Comparison of ENCODE assay signal across 8 cellular contexts in genomic region chr16:31094088-31094423, GRCh38. TPM values are rescaled to one million over a fixed set of nuclear protein-coding genes. Genes with fewer than 3 reads are reported as not detected.
DNase-seq lines count a peak whose midpoint lies in the region; ATAC-seq and TF ChIP-seq lines count a peak whose summit lies in the region.

No MANE protein-coding gene starts in this region.

- TSS peak; percentile 59 for BruUV-seq in HCT116 (replicated peaks; lab: Mats Ljungman, UMichigan)

- no peaks in the 10 kb centered on the region for H3K27me3 Mint-ChIP-seq in activated T-helper 1 cell treated with anti-CD3 and anti-CD28 coated beads, Interleukin-12 subunit alpha, Interleukin-12 subunit beta, Interleukin-2, Interleukin-4 antibody, amounts not matched to agents 30 ng/mL and 10 ng/mL and 1 ng/mL, durations not matched to agents 14 hours and 24 hours and 36 hours (ENCODE audit: insufficient read depth)

- H3K9me3 Mint-ChIP-seq in activated T-helper 1 cell treated with anti-CD3 and anti-CD28 coated beads, Interleukin-12 subunit alpha, Interleukin-12 subunit beta, Interleukin-2, Interleukin-4 antibody, amounts not matched to agents 30 ng/mL and 10 ng/mL and 1 ng/mL, durations not matched to agents 14 hours and 24 hours and 36 hours, result no peaks in the 10 kb centered on the region

- intact Hi-C loops in HCT116 (cut with micrococcal nuclease), result loop anchor here (1.0 to 10.0 kb wide), 4 partner anchors 21 to 139 kb away; partner anchors contain the start of gene SETD1A
- intact Hi-C loops in activated T-helper 1 cell treated with anti-CD3 and anti-CD28 coated beads, Interleukin-12 subunit alpha, Interleukin-12 subunit beta, Interleukin-2, Interleukin-4 antibody, amounts not matched to agents 30 ng/mL and 10 ng/mL and 1 ng/mL, durations not matched to agents 14 hours and 24 hours and 36 hours (cut with micrococcal nuclease), result loop anchor here (1.0 to 5.0 kb wide), 9 partner anchors 15 to 348 kb away; partner anchors contain the start of genes BCKDK, FBXL19, KAT8 and SETD1A

- H3K4me1 Mint-ChIP-seq in activated T-helper 1 cell treated with anti-CD3 and anti-CD28 coated beads, Interleukin-12 subunit alpha, Interleukin-12 subunit beta, Interleukin-2, Interleukin-4 antibody, amounts not matched to agents 30 ng/mL and 10 ng/mL and 1 ng/mL, durations not matched to agents 14 hours and 24 hours and 36 hours (ENCODE audit: low read depth), result peaks cover 27% of the 10 kb centered on the region

- no peaks in the 10 kb centered on the region for H4K20me1 ChIP-seq in HCT116 (ENCODE audit: insufficient read depth)

- H3K4me3 Mint-ChIP-seq in activated T-helper 1 cell treated with anti-CD3 and anti-CD28 coated beads, Interleukin-12 subunit alpha, Interleukin-12 subunit beta, Interleukin-2, Interleukin-4 antibody, amounts not matched to agents 30 ng/mL and 10 ng/mL and 1 ng/mL, durations not matched to agents 14 hours and 24 hours and 36 hours, result peak overlapping the region; percentile 95

- TF ChIP-seq CTCF in AG04449 (IDR thresholded peaks at IDR 0.05; ENCODE audit: insufficient read depth, low read length, missing control alignments), result no peak
- no peak for TF ChIP-seq CTCF in HCT116 (IDR thresholded peaks at IDR 0.05 in 2 of 3, conservative IDR thresholded peaks at IDR 0.05 in 1 of 3; ENCODE audit: borderline replicate concordance in 1 of 3, insufficient read depth in 1 of 3, low read depth in 2 of 3, low read length in 2 of 3)
- TF ChIP-seq CTCF in right atrium auricular region (IDR thresholded peaks at IDR 0.05), result no peak
- no peak for TF ChIP-seq CTCF in GM13976 (IDR thresholded peaks at IDR 0.05; ENCODE audit: borderline replicate concordance, control extremely low read depth, extremely low read depth, insufficient read depth, missing control alignments)

- H3K4me2 ChIP-seq in HCT116 (ENCODE audit: low read length) (peak overlapping the region; percentile 99), skeletal muscle satellite cell (ENCODE audit: low read length) (peak overlapping the region; percentile 93)

- no peak overlapping the region for H2AFZ ChIP-seq in HCT116 (ENCODE audit: low read depth, low read length, poor library complexity, severe bottlenecking)

- ATAC-seq in HCT116, result peak; percentile 12

- no peaks in the 10 kb centered on the region for H3K9me2 ChIP-seq in HCT116 (ENCODE audit: insufficient read depth)

- H3K27ac ChIP-seq in HCT116 (ENCODE audit: low read depth, low read length) (peak overlapping the region; percentile 85), right atrium auricular region (peak overlapping the region; percentile 85 to 86)

- peaks cover 36% of the 10 kb centered on the region for H3K79me2 ChIP-seq in HCT116 (ENCODE audit: insufficient read depth, low read length)

- RAD21 ChIA-PET in HCT116 (lab: Charles Lee; ENCODE audit: low non-redundant PET in 1 of 2, low total read pairs in 2 of 2, uncharacterized antibody in 2 of 2, unreplicated experiment in 2 of 2), result interaction anchor here in 1 of 2 experiments (1.2 kb wide), 1 partner anchor 108 kb away, joined by 5 read pairs; the partner anchor contains the start of gene HSD3B7

- H3K4me3 ChIP-seq in AG04449 (ENCODE audit: low read depth, low read length) (peak overlapping the region; percentile 95), HCT116 (replicated peaks in 1 of 2; ENCODE audit: low read depth in 1 of 2, low read length in 2 of 2) (peak overlapping the region; percentile 88 to 98), right atrium auricular region (peak overlapping the region; percentile 63 to 88), skeletal muscle satellite cell (ENCODE audit: low read length) (peak overlapping the region; percentile 93)

- H3K27ac Mint-ChIP-seq in activated T-helper 1 cell treated with anti-CD3 and anti-CD28 coated beads, Interleukin-12 subunit alpha, Interleukin-12 subunit beta, Interleukin-2, Interleukin-4 antibody, amounts not matched to agents 30 ng/mL and 10 ng/mL and 1 ng/mL, durations not matched to agents 14 hours and 24 hours and 36 hours, result peak overlapping the region; percentile 82

- CTCF ChIA-PET in AG04449 (lab: Yijun Ruan, JAX) (interaction anchor here (1.3 to 14.7 kb wide), 6 partner anchors 8 to 141 kb away, joined by 3 to 141 read pairs (median 8); partner anchors contain the start of genes HSD3B7, ZNF646 and ZNF668), HCT116 (lab: Charles Lee) (no interaction called here)

- POLR2A ChIA-PET in AG04449 (lab: Yijun Ruan, JAX), result interaction anchor here (1.2 kb wide), 2 partner anchors 24 to 86 kb away, joined by 4 to 6 read pairs; partner anchors contain the start of genes FUS and KAT8
- POLR2A ChIA-PET in HCT116 (lab: Charles Lee), result interaction anchor here (1.0 to 4.7 kb wide), 3 partner anchors 23 to 41 kb away, joined by 3 to 17 read pairs (median 8); partner anchors contain the start of gene KAT8

- in situ Hi-C loops in GM13976 (cut with MboI; ENCODE audit: low sequenced_read_pairs, unreplicated experiment), result no loop called here

- H3K9me3 ChIP-seq in HCT116 (ENCODE audit: control insufficient read depth in 1 of 2, insufficient read depth in 1 of 2, low read depth in 1 of 2, low read length in 2 of 2) (no peaks in the 10 kb centered on the region), right atrium auricular region (no peaks in the 10 kb centered on the region), skeletal muscle satellite cell (replicated peaks; ENCODE audit: low read length) (no peaks in the 10 kb centered on the region)

- peaks cover 5% of the 10 kb centered on the region for H3K36me3 Mint-ChIP-seq in activated T-helper 1 cell treated with anti-CD3 and anti-CD28 coated beads, Interleukin-12 subunit alpha, Interleukin-12 subunit beta, Interleukin-2, Interleukin-4 antibody, amounts not matched to agents 30 ng/mL and 10 ng/mL and 1 ng/mL, durations not matched to agents 14 hours and 24 hours and 36 hours (ENCODE audit: low read depth)

- TF ChIP-seq POLR2A in HCT116 (IDR thresholded peaks at IDR 0.05; ENCODE audit: borderline replicate concordance, extremely low read depth, insufficient read depth, insufficient read length), result no peak

- TF ChIP-seq RAD21 in HCT116 (IDR thresholded peaks at IDR 0.05; ENCODE audit: low read depth), result no peak

- H3K27me3 ChIP-seq in HCT116 (ENCODE audit: insufficient read depth, low read length) (no peaks in the 10 kb centered on the region), right atrium auricular region (no peaks in the 10 kb centered on the region), skeletal muscle satellite cell (ENCODE audit: control insufficient read depth, insufficient read depth, low read length) (no peaks in the 10 kb centered on the region)

- DNase-seq in AG04449 (ENCODE audit: low read depth, low spot score), result no peak
- no peak for DNase-seq in HCT116 (ENCODE audit: low read depth, low spot score)
- no peak for DNase-seq in activated T-helper 1 cell treated with anti-CD3 and anti-CD28 coated beads, Interleukin-12 subunit alpha, Interleukin-12 subunit beta, Interleukin-2, Interleukin-4 antibody, amounts not matched to agents 30 ng/mL and 10 ng/mL and 1 ng/mL, durations not matched to agents 14 hours and 24 hours and 36 hours (ENCODE audit: low spot score)
- no peak for DNase-seq in right atrium auricular region (ENCODE audit: low spot score)
- no peak for DNase-seq in NCI-H2196 treated with DMSO at 0.1 percent for 48 hours (lab: John Stamatoyannopoulos, UW; ENCODE audit: unreplicated experiment)
- DNase-seq in GM13976 (ENCODE audit: low spot score), result no peak
- DNase-seq in activated CD4-positive, alpha-beta T cell treated with anti-CD3 and anti-CD28 coated beads for 4 hours, result no peak

- H3K9ac ChIP-seq in HCT116 (ENCODE audit: low read length) (peak overlapping the region; percentile 91), skeletal muscle satellite cell (ENCODE audit: low read depth, low read length) (peak overlapping the region; percentile 88)

- H3K36me3 ChIP-seq in HCT116 (ENCODE audit: control insufficient read depth in 1 of 2, insufficient read depth in 2 of 2, low read length in 2 of 2) (peaks cover 0 to 8% of the 10 kb centered on the region in 2 experiments; a peak in 3 of 4 replicates), right atrium auricular region (peaks cover 15% of the 10 kb centered on the region), skeletal muscle satellite cell (ENCODE audit: insufficient read depth, low read length) (peaks cover 21% of the 10 kb centered on the region)

- H3K4me1 ChIP-seq in HCT116 (ENCODE audit: control insufficient read depth in 1 of 2, insufficient read depth in 2 of 2, low read length in 2 of 2), result peaks cover 13 to 27% of the 10 kb centered on the region in 2 experiments
- H3K4me1 ChIP-seq in right atrium auricular region, result peaks cover 0 to 26% of the 10 kb centered on the region in 2 donors
- H3K4me1 ChIP-seq in skeletal muscle satellite cell (ENCODE audit: control insufficient read depth, insufficient read depth, low read length), result peaks cover 15% of the 10 kb centered on the region

RNA-seq across cellular contexts. Expression of gene VKORC1, which starts 0.5 kb away (rescaled TPM):
- total RNA-seq in HCT116 (2021; ENCODE audit: unreplicated experiment) (83.8 TPM), right atrium auricular region (10 to 100 TPM; 64.9 to 71.8 TPM)
- 195 and 218 TPM in 2 replicates for polyA plus RNA-seq in HCT116 (2012)
- total RNA-seq in activated T-helper 1 cell treated with anti-CD3 and anti-CD28 coated beads, Interleukin-12 subunit alpha, Interleukin-12 subunit beta, Interleukin-2, Interleukin-4 antibody, amounts not matched to agents 30 ng/mL and 10 ng/mL and 1 ng/mL, durations not matched to agents 14 hours and 24 hours and 36 hours, result 47.3 and 53.0 TPM in 2 replicates
- total RNA-seq in skeletal muscle satellite cell (2012; rRNA removed), result 94.3 and 167 TPM in 2 replicates

RNA-seq across cellular contexts. Expression of gene PRSS53, which starts 5.3 kb away (rescaled TPM):
- total RNA-seq in HCT116 (2021; ENCODE audit: unreplicated experiment), result 11.6 TPM
- polyA plus RNA-seq in HCT116 (2012), result 5.4 and 5.7 TPM in 2 replicates
- 3.1 and 4.7 TPM in 2 replicates for total RNA-seq in activated T-helper 1 cell treated with anti-CD3 and anti-CD28 coated beads, Interleukin-12 subunit alpha, Interleukin-12 subunit beta, Interleukin-2, Interleukin-4 antibody, amounts not matched to agents 30 ng/mL and 10 ng/mL and 1 ng/mL, durations not matched to agents 14 hours and 24 hours and 36 hours
- total RNA-seq in right atrium auricular region, result under 1 TPM; 0.15 to 0.43 TPM
- 1.5 and 2.4 TPM in 2 replicates for total RNA-seq in skeletal muscle satellite cell (2012; rRNA removed)

RNA-seq across cellular contexts. Expression of gene BCKDK, which starts 14.1 kb away (rescaled TPM):
- total RNA-seq in HCT116 (2021; ENCODE audit: unreplicated experiment) (60.7 TPM), right atrium auricular region (10 to 100 TPM; 52.0 to 62.3 TPM)
- polyA plus RNA-seq in HCT116 (2012), result 85.2 and 87.3 TPM in 2 replicates
- total RNA-seq in activated T-helper 1 cell treated with anti-CD3 and anti-CD28 coated beads, Interleukin-12 subunit alpha, Interleukin-12 subunit beta, Interleukin-2, Interleukin-4 antibody, amounts not matched to agents 30 ng/mL and 10 ng/mL and 1 ng/mL, durations not matched to agents 14 hours and 24 hours and 36 hours, result 43.6 and 44.8 TPM in 2 replicates
- 51.0 and 58.8 TPM in 2 replicates for total RNA-seq in skeletal muscle satellite cell (2012; rRNA removed)

RNA-seq across cellular contexts. Expression of gene ZNF646, which starts 19.8 kb away (rescaled TPM):
- total RNA-seq in HCT116 (2021; ENCODE audit: unreplicated experiment) (17.7 TPM), right atrium auricular region (10 to 100 TPM in 1 of 2 donors, 1 to 10 TPM in 1; 6.2 to 10.8 TPM)
- polyA plus RNA-seq in HCT116 (2012), result 10.3 and 11.0 TPM in 2 replicates
- 25.3 and 26.1 TPM in 2 replicates for total RNA-seq in activated T-helper 1 cell treated with anti-CD3 and anti-CD28 coated beads, Interleukin-12 subunit alpha, Interleukin-12 subunit beta, Interleukin-2, Interleukin-4 antibody, amounts not matched to agents 30 ng/mL and 10 ng/mL and 1 ng/mL, durations not matched to agents 14 hours and 24 hours and 36 hours
- total RNA-seq in skeletal muscle satellite cell (2012; rRNA removed), result 14.4 and 14.7 TPM in 2 replicates

RNA-seq across cellular contexts. Expression of gene ZNF668, which starts 20.0 kb away (rescaled TPM):
- total RNA-seq in HCT116 (2021; ENCODE audit: unreplicated experiment) (16.8 TPM), right atrium auricular region (1 to 10 TPM; 7.4 to 9.2 TPM)
- polyA plus RNA-seq in HCT116 (2012), result 9.2 and 11.5 TPM in 2 replicates
- 14.9 and 15.1 TPM in 2 replicates for total RNA-seq in activated T-helper 1 cell treated with anti-CD3 and anti-CD28 coated beads, Interleukin-12 subunit alpha, Interleukin-12 subunit beta, Interleukin-2, Interleukin-4 antibody, amounts not matched to agents 30 ng/mL and 10 ng/mL and 1 ng/mL, durations not matched to agents 14 hours and 24 hours and 36 hours
- total RNA-seq in skeletal muscle satellite cell (2012; rRNA removed), result 13.4 and 15.7 TPM in 2 replicates
